In genomic region chr2:101272045-101272784, GRCh38 we compare ENCODE assay signal across 12 cellular contexts. TPM values are rescaled to one million over a fixed set of nuclear protein-coding genes. Genes with fewer than 3 reads are reported as not detected.
A peak's percentile ranks its signal among the peaks of the same experiment; 100 is the strongest.
DNase-seq lines count a peak whose midpoint lies in the region; ATAC-seq, FAIRE-seq and TF ChIP-seq lines count a peak whose summit lies in the region.
"Had no signal": no experiment of that assay in that cellular context is flagged by ENCODE, and none has a peak within 500 bp of the region (broad histone marks: within the 10 kb centered on the region; RNA-seq: fewer than 3 reads in every experiment).

No MANE protein-coding gene starts in this region.

- intact Hi-C loops in GM12878 (cut with micrococcal nuclease; ENCODE audit: unreplicated experiment) (loop anchor here (5.0 kb wide), 1 partner anchor 35 kb away; the partner anchor contains the start of gene RNF149), PC-3 (cut with micrococcal nuclease) (loop anchor here (10.0 kb wide), 1 partner anchor 113 kb away; the partner anchor contains the start of gene CREG2)

- FAIRE-seq in GM12878 (lab: Jason Lieb, UNC), result peak; percentile 7

- RAD21 ChIA-PET in GM12878 (lab: Charles Lee; ENCODE audit: unreplicated experiment), result interaction anchor here (1.3 kb wide), 1 partner anchor 36 kb away, joined by 4 read pairs; the partner anchor contains the start of gene RNF149

- H3K79me2 ChIP-seq in GM12878 (ENCODE audit: control insufficient read depth, insufficient read depth, low read length) (no peaks in the 10 kb centered on the region), PC-3 (ENCODE audit: low read length) (peaks cover 11% of the 10 kb centered on the region)

- no peaks in the 10 kb centered on the region for H3K9me2 ChIP-seq in PC-3 (replicated peaks; ENCODE audit: low read length)

- H3K4me1 ChIP-seq in GM12878 (ENCODE audit: control insufficient read depth, insufficient read depth, low read length) (peaks cover 13% of the 10 kb centered on the region), PC-3 (ENCODE audit: insufficient read depth, low read length) (peaks cover 3% of the 10 kb centered on the region; the same call in 1 of the 2 replicates)
- H3K4me1 ChIP-seq: SJSA1 had no signal

- no peak for TF ChIP-seq RAD21 in GM12878 (IDR thresholded peaks at IDR 0.05; ENCODE audit: insufficient read depth, low read depth, low read length)

- H3K9me3 ChIP-seq in GM12878 (replicated peaks; ENCODE audit: control insufficient read depth, insufficient read depth, low read length) (no peaks in the 10 kb centered on the region), PC-3 (ENCODE audit: low read length) (no peaks in the 10 kb centered on the region)
- H3K9me3 ChIP-seq: SJSA1, thoracic aorta had no signal

- H3F3A ChIP-seq in PC-3 (ENCODE audit: low read length, unreplicated experiment), result no peaks in the 10 kb centered on the region

- H3K4me3 ChIP-seq in GM12878, result no peak overlapping the region
- H3K4me3 ChIP-seq in PC-3 (ENCODE audit: low read length), result no peak overlapping the region
- H3K4me3 ChIP-seq: hepatocyte, SJSA1, thoracic aorta had no signal

- no peak for TF ChIP-seq POLR2A in GM12878 (IDR thresholded peaks at IDR 0.05; ENCODE audit: low read depth, low read length)

- in situ Hi-C loops in GM13977 (cut with MboI; ENCODE audit: low pct_unique_long_range_greater_than_20kb, low sequenced_read_pairs, unreplicated experiment), result loop anchor here (25.0 kb wide), 1 partner anchor 90 kb away; no protein-coding TSS in a partner anchor
- in situ Hi-C loops in GM12878 (cut with MboI), result no loop called here

- whole genome bisulfite sequencing in GM12878 (ENCODE audit: insufficient coverage, insufficient replicate concordance, low lambda C conversion rate, missing lambda C conversion rate), result 13% methylated on average over 3 of the region's 3 CpGs

- H2AFZ ChIP-seq in GM12878 (ENCODE audit: control insufficient read depth, low read depth, low read length), result no peak overlapping the region
- H2AFZ ChIP-seq in PC-3 (ENCODE audit: low read length), result no peak overlapping the region
- H2AFZ ChIP-seq: hepatocyte had no signal

- DNase-seq in GM13977 (ENCODE audit: low spot score), result peak; percentile 80
- peak; percentile 73 for DNase-seq in GM12878 (ENCODE audit: low read depth, low spot score)
- no peak for DNase-seq in NCI-H446 (lab: John Stamatoyannopoulos, UW)
- DNase-seq in mesenteric fat pad (ENCODE audit: low spot score), result no peak
- DNase-seq in SKM-1 (lab: John Stamatoyannopoulos, UW; ENCODE audit: unreplicated experiment), result no peak
- no peak for DNase-seq in PC-3
- DNase-seq: anterior cingulate cortex had no signal

- no TSS peak for BruUV-seq in GM12878 (replicated peaks; lab: Mats Ljungman, UMichigan)
- BruUV-seq in PC-3 (replicated peaks; lab: Mats Ljungman, UMichigan), result no TSS peak

- H3K27ac ChIP-seq in GM12878 (ENCODE audit: control insufficient read depth, insufficient read depth) (peak overlapping the region; percentile 50; the same call in 1 of the 2 replicates), PC-3 (ENCODE audit: low read length) (no peak overlapping the region)
- H3K27ac ChIP-seq: hepatocyte, SJSA1, thoracic aorta had no signal

- H4K20me1 ChIP-seq in GM12878 (ENCODE audit: control insufficient read depth, insufficient read depth) (no peaks in the 10 kb centered on the region), PC-3 (ENCODE audit: low read length) (no peaks in the 10 kb centered on the region)

- SMC1A ChIA-PET in GM12878 (lab: Charles Lee; ENCODE audit: uncharacterized antibody, unreplicated experiment), result interaction anchor here (0.7 to 2.4 kb wide), 9 partner anchors 9 to 237 kb away, joined by 3 to 9 read pairs (median 4); partner anchors contain the start of gene RNF149

- H3K36me3 ChIP-seq in GM12878 (ENCODE audit: control insufficient read depth in 2 of 2, insufficient read depth in 2 of 2, low read length in 1 of 2) (peaks cover 2 to 16% of the 10 kb centered on the region in 2 experiments), PC-3 (ENCODE audit: low read depth, low read length) (peaks cover 63% of the 10 kb centered on the region)

- H3K9ac ChIP-seq in GM12878 (ENCODE audit: control insufficient read depth, insufficient read depth, low read length) (no peak overlapping the region), PC-3 (ENCODE audit: low read length) (no peak overlapping the region)

- ATAC-seq in GM19455 (IDR thresholded peaks at IDR 0.05; ENCODE audit: unreplicated experiment) (peak; percentile 87), HG03095 (IDR thresholded peaks at IDR 0.05; ENCODE audit: unreplicated experiment) (peak; percentile 80), GM12878 (peak; percentile 93), PC-3 (no peak)

- CTCF ChIA-PET in GM12878 (lab: Yijun Ruan, JAX) (interaction anchor here (0.6 to 3.0 kb wide), 5 partner anchors 9 to 1568 kb away, joined by 4 to 8 read pairs (median 7); no protein-coding TSS in a partner anchor), PC-3 (lab: Charles Lee) (no interaction called here)

- H3K4me2 ChIP-seq in GM12878 (ENCODE audit: control insufficient read depth, insufficient read depth), result peak overlapping the region; percentile 31
- no peak overlapping the region for H3K4me2 ChIP-seq in PC-3 (ENCODE audit: low read length)
- H3K4me2 ChIP-seq: hepatocyte had no signal

- TF ChIP-seq CTCF in GM13977 (IDR thresholded peaks at IDR 0.05; ENCODE audit: extremely low read depth, insufficient read depth, missing control alignments) (no peak), GM12878 (IDR thresholded peaks at IDR 0.05 in 2 of 3, conservative IDR thresholded peaks at IDR 0.05 in 1 of 3; ENCODE audit: control insufficient read depth in 2 of 3, extremely low read depth in 1 of 3, insufficient read depth in 1 of 3, low read depth in 3 of 3, low read length in 3 of 3) (no peak), PC-3 (conservative IDR thresholded peaks at IDR 0.05; ENCODE audit: low read depth, low read length) (no peak)

- POLR2A ChIA-PET in GM12878 (lab: Charles Lee), result interaction anchor here (0.7 to 2.3 kb wide), 3 partner anchors 8 to 734 kb away, joined by 5 to 6 read pairs (median 6); partner anchors contain the start of gene RNF149
- POLR2A ChIA-PET in PC-3 (lab: Charles Lee; ENCODE audit: unreplicated experiment), result no interaction called here

- TF ChIP-seq EP300 in GM12878 (IDR thresholded peaks at IDR 0.05; ENCODE audit: borderline replicate concordance in 1 of 2, control insufficient read depth in 1 of 2, low read depth in 2 of 2, low read length in 2 of 2), result peak; percentile 46 to 74; a peak in 2 of 4 replicates

- no peaks in the 10 kb centered on the region for H3K27me3 ChIP-seq in GM12878 (replicated peaks in 1 of 2; ENCODE audit: control insufficient read depth in 2 of 2, insufficient read depth in 2 of 2, low read length in 1 of 2)
- H3K27me3 ChIP-seq in PC-3 (ENCODE audit: low read length), result no peaks in the 10 kb centered on the region
- H3K27me3 ChIP-seq: hepatocyte, SJSA1 had no signal

TF ChIP-seq in GM12878, 131 proteins besides CTCF, POLR2A, EP300 and RAD21 (continues in another document):
- TF ChIP-seq PAX8 (IDR thresholded peaks at IDR 0.05) (no peak), ETV6 (conservative IDR thresholded peaks at IDR 0.05 in 1 of 2, IDR thresholded peaks at IDR 0.05 in 1 of 2; ENCODE audit: borderline replicate concordance in 1 of 2, low read depth in 1 of 2) (peak in 1 of 2 experiments; percentile 25; a peak in 1 of 4 replicates), YBX1 (IDR thresholded peaks at IDR 0.05) (no peak), GABPA (IDR thresholded peaks at IDR 0.05; ENCODE audit: low read depth) (peak; percentile 50; the same call in 1 of the 2 replicates)

RNA-seq across cellular contexts. Expression of gene CNOT11, which starts 19.5 kb away (rescaled TPM):
- total RNA-seq in GM12878 (2013; cell fraction: nucleolus; rRNA removed), result 27.3 and 30.2 TPM in 2 replicates
- 54.2 and 59.0 TPM in 2 replicates for total RNA-seq in GM12878 (2014; rRNA removed)
- 52.5 and 57.8 TPM in 2 replicates for total RNA-seq in GM12878 (2014; rRNA removed; fragmentation: Illumina TruSeq; extraction: Trizol)
- 44.1 and 45.9 TPM in 2 replicates for total RNA-seq in GM12878 (2021)
- 23.4 TPM for polyA plus RNA-seq in GM12878 (2011; ENCODE audit: low read depth)
- polyA plus RNA-seq in GM12878 (2011; rRNA removed), result 85.8 and 111 TPM in 2 replicates
- 78.2 and 118 TPM in 2 replicates for polyA plus RNA-seq in GM12878 (2011; cell fraction: cytosol; rRNA removed)
- 73.7 and 80.5 TPM in 2 replicates for polyA plus RNA-seq in GM12878 (2011; cell fraction: nucleus; rRNA removed)
- polyA plus RNA-seq in GM12878 (2012), result 24.6 and 29.6 TPM in 2 replicates
- 97.2 and 135 TPM in 2 replicates for polyA plus RNA-seq in GM12878 (2014; fragmentation: Illumina TruSeq; extraction: Trizol)
- polyA plus RNA-seq in GM12878 (2014; fragmentation: Nextera tagmentation; extraction: Ambion mirVana), result 10 to 100 TPM; 10.8 to 15.7 TPM
- 39.2 and 44.1 TPM in 2 replicates for polyA plus RNA-seq in GM12878 (2014; rRNA removed)
- 10 to 100 TPM; 47.4 to 53.5 TPM for polyA plus RNA-seq in GM12878 (2016; fragmentation: Nextera tagmentation; extraction: Ambion mirVana)
- 90.4 and 123 TPM in 2 replicates for polyA minus RNA-seq in GM12878 (2011; rRNA and poly(A)+ RNA removed)
- 26.5 and 35.5 TPM in 2 replicates for polyA minus RNA-seq in GM12878 (2011; cell fraction: cytosol; rRNA and poly(A)+ RNA removed)
- polyA minus RNA-seq in GM12878 (2011; cell fraction: nucleus; rRNA and poly(A)+ RNA removed), result 12.6 and 20.3 TPM in 2 replicates
- total RNA-seq in mesenteric fat pad, result 28.7 TPM
- 44.9 and 48.5 TPM in 2 replicates for total RNA-seq in PC-3 (2014; rRNA removed)

RNA-seq across cellular contexts. Expression of gene RNF149, which starts 36.3 kb away (rescaled TPM):
- 177 and 185 TPM in 2 replicates for total RNA-seq in GM12878 (2013; cell fraction: nucleolus; rRNA removed)
- total RNA-seq in GM12878 (2014; rRNA removed) (18.0 and 18.2 TPM in 2 replicates), GM12878 (2014; rRNA removed; fragmentation: Illumina TruSeq; extraction: Trizol) (16.6 and 18.2 TPM in 2 replicates), GM12878 (2021) (13.9 and 15.6 TPM in 2 replicates), mesenteric fat pad (105 TPM), PC-3 (2014; rRNA removed) (47.3 and 68.0 TPM in 2 replicates)
- 14.2 TPM for polyA plus RNA-seq in GM12878 (2011; ENCODE audit: low read depth)
- polyA plus RNA-seq in GM12878 (2011; rRNA removed) (38.4 and 56.1 TPM in 2 replicates), GM12878 (2014; fragmentation: Illumina TruSeq; extraction: Trizol) (12.7 and 18.7 TPM in 2 replicates), GM12878 (2014; fragmentation: Nextera tagmentation; extraction: Ambion mirVana) (1 to 10 TPM; 5.2 to 7.7 TPM), GM12878 (2014; rRNA removed) (13.9 and 16.0 TPM in 2 replicates), GM12878 (2016; fragmentation: Nextera tagmentation; extraction: Ambion mirVana) (10 to 100 TPM; 18.4 to 19.9 TPM)
- polyA plus RNA-seq in GM12878 (2011; cell fraction: cytosol; rRNA removed), result 14.0 and 18.0 TPM in 2 replicates
- polyA plus RNA-seq in GM12878 (2011; cell fraction: nucleus; rRNA removed), result 35.9 and 42.0 TPM in 2 replicates
- polyA plus RNA-seq in GM12878 (2012), result 14.4 and 17.8 TPM in 2 replicates
- 21.9 and 26.5 TPM in 2 replicates for polyA minus RNA-seq in GM12878 (2011; rRNA and poly(A)+ RNA removed)
- 11.4 and 11.5 TPM in 2 replicates for polyA minus RNA-seq in GM12878 (2011; cell fraction: cytosol; rRNA and poly(A)+ RNA removed)
- 26.0 and 37.4 TPM in 2 replicates for polyA minus RNA-seq in GM12878 (2011; cell fraction: nucleus; rRNA and poly(A)+ RNA removed)

Comparison
In these comparisons a context has a peak if more than half of its experiments do, and no peak if none do; other contexts are left out.
1. DNase-seq: peak in GM13977 (single experiment) and GM12878 (single experiment); none in NCI-H446 (0 of 2), mesenteric fat pad (single experiment), SKM-1 (single experiment) and PC-3 (single experiment).